In the genomic region with DNA sequence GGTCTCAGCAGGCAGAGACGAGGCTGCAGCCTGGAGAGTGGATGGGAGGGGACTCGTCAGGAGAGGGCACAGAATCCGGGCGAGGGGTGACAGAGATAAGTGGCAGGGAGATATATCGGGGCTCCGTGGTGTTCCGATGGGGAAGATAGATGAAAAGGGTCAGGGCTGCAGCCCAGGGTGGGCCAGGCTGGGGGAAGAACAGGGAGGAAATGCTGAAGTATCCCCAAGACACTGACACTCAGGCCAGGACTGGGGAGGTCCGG, we compare ENCODE assay signal across 12 cellular contexts. TPM values are rescaled to one million over a fixed set of nuclear protein-coding genes. Genes with fewer than 3 reads are reported as not detected.
DNase-seq lines count a peak whose midpoint lies in the region; ATAC-seq and TF ChIP-seq lines count a peak whose summit lies in the region.
"Had no signal": no experiment of that assay in that cellular context is flagged by ENCODE, and none has a peak within 500 bp of the region (broad histone marks: within the 10 kb centered on the region; RNA-seq: fewer than 3 reads in every experiment).

No MANE protein-coding gene starts in this region.

- no peak overlapping the region for H2AFZ ChIP-seq in mammary epithelial cell (ENCODE audit: low read depth, low read length)

- DNase-seq in heart left ventricle (no peak), left ventricle myocardium superior (no peak), mammary epithelial cell (no peak), uterus (no peak), NCI-H82 treated with DMSO at 0.1 percent for 48 hours (lab: John Stamatoyannopoulos, UW; ENCODE audit: unreplicated experiment) (no peak)
- no peak for DNase-seq in activated T-helper 2 cell treated with anti-CD3 and anti-CD28 coated beads, Interferon-gamma antibody, Interleukin-2, Interleukin-4, amounts not matched to agents 10 μg/mL and 5 μg/mL and 100 μg/mL, durations not matched to agents 14 hours and 24 hours and 36 hours (ENCODE audit: low spot score)
- no peak for DNase-seq in effector memory CD8-positive, alpha-beta T cell
- DNase-seq: dermis blood vessel endothelial cell, foreskin keratinocyte, SJCRH30 had no signal

- H3K9me3 ChIP-seq in heart left ventricle (no peaks in the 10 kb centered on the region), mammary epithelial cell (replicated peaks; ENCODE audit: insufficient read depth, low read length) (no peaks in the 10 kb centered on the region), muscle layer of duodenum (ENCODE audit: control insufficient read depth in 1 of 2, low read length in 2 of 2) (no peaks in the 10 kb centered on the region), uterus (no peaks in the 10 kb centered on the region)
- H3K9me3 ChIP-seq: neutrophil, SJCRH30 had no signal

- dilution Hi-C loops in mammary epithelial cell (cut with HindIII; ENCODE audit: low sequenced_read_pairs) = loop anchor here (5.0 kb wide), 1 partner anchor 35 kb away; no protein-coding TSS in a partner anchor

- 45 to 73% (median 46%) methylated on average over 8 of the region's 8 CpGs for WGBS in heart left ventricle, 4 donors
- 68% methylated on average over 7 of the region's 8 CpGs for WGBS in mammary epithelial cell (ENCODE audit: low coverage, missing lambda C conversion rate)

- peaks cover 4% of the 10 kb centered on the region for H3K4me1 Mint-ChIP-seq in activated T-helper 2 cell treated with anti-CD3 and anti-CD28 coated beads, Interferon-gamma antibody, Interleukin-2, Interleukin-4, amounts not matched to agents 10 μg/mL and 5 μg/mL and 100 μg/mL, durations not matched to agents 14 hours and 24 hours and 36 hours (ENCODE audit: low read depth)
- H3K4me1 Mint-ChIP-seq in effector memory CD8-positive, alpha-beta T cell (ENCODE audit: low read depth in 2 of 2) = no peaks in the 10 kb centered on the region

- no peak overlapping the region for H3K4me3 Mint-ChIP-seq in activated T-helper 2 cell treated with anti-CD3 and anti-CD28 coated beads, Interferon-gamma antibody, Interleukin-2, Interleukin-4, amounts not matched to agents 10 μg/mL and 5 μg/mL and 100 μg/mL, durations not matched to agents 14 hours and 24 hours and 36 hours (ENCODE audit: low read depth)
- no peak overlapping the region for H3K4me3 Mint-ChIP-seq in effector memory CD8-positive, alpha-beta T cell

- no peaks in the 10 kb centered on the region for H4K20me1 ChIP-seq in mammary epithelial cell (ENCODE audit: insufficient read depth, low read length)

- BruUV-seq in mammary epithelial cell (replicated peaks; lab: Mats Ljungman, UMichigan) = no TSS peak

- in situ Hi-C loops in mammary epithelial cell (cut with MboI; ENCODE audit: low sequenced_read_pairs in 2 of 2) = no loop called here

- intact Hi-C loops in heart left ventricle (cut with DNase I) (loop anchor here in 2 of 10 donors (10.0 kb wide), 2 partner anchors 53 to 483 kb away; a partner anchor contains a TSS), left ventricle myocardium superior (cut with micrococcal nuclease) (loop anchor here (10.0 kb wide), 1 partner anchor 53 kb away; a partner anchor contains a TSS), mammary epithelial cell (cut with micrococcal nuclease) (no loop called here), uterus (cut with DNase I; ENCODE audit: low total_unique reads) (loop anchor here (10.0 kb wide), 1 partner anchor 263 kb away; no protein-coding TSS in a partner anchor)
- intact Hi-C loops in activated T-helper 2 cell treated with anti-CD3 and anti-CD28 coated beads, Interferon-gamma antibody, Interleukin-2, Interleukin-4, amounts not matched to agents 10 μg/mL and 5 μg/mL and 100 μg/mL, durations not matched to agents 14 hours and 24 hours and 36 hours (cut with micrococcal nuclease) = no loop called here

- no peaks in the 10 kb centered on the region for H3K36me3 Mint-ChIP-seq in activated T-helper 2 cell treated with anti-CD3 and anti-CD28 coated beads, Interferon-gamma antibody, Interleukin-2, Interleukin-4, amounts not matched to agents 10 μg/mL and 5 μg/mL and 100 μg/mL, durations not matched to agents 14 hours and 24 hours and 36 hours (ENCODE audit: low read depth)
- peaks cover 3% of the 10 kb centered on the region for H3K36me3 Mint-ChIP-seq in effector memory CD8-positive, alpha-beta T cell (ENCODE audit: insufficient read depth)

- H3K79me2 ChIP-seq in mammary epithelial cell (ENCODE audit: insufficient read depth, low read length) = peaks cover 33% of the 10 kb centered on the region

- no peaks in the 10 kb centered on the region for H3K27me3 ChIP-seq in heart left ventricle
- H3K27me3 ChIP-seq in mammary epithelial cell (ENCODE audit: insufficient read depth, low read length) = no peaks in the 10 kb centered on the region
- H3K27me3 ChIP-seq in muscle layer of duodenum (ENCODE audit: low read depth, low read length) = no peaks in the 10 kb centered on the region
- no peaks in the 10 kb centered on the region for H3K27me3 ChIP-seq in uterus
- H3K27me3 ChIP-seq: foreskin keratinocyte, neutrophil, SJCRH30 had no signal

- TF ChIP-seq POLR2A in heart left ventricle (IDR thresholded peaks at IDR 0.05) (no peak), uterus (IDR thresholded peaks at IDR 0.05) (no peak)

- no peaks in the 10 kb centered on the region for H3K9me3 Mint-ChIP-seq in activated T-helper 2 cell treated with anti-CD3 and anti-CD28 coated beads, Interferon-gamma antibody, Interleukin-2, Interleukin-4, amounts not matched to agents 10 μg/mL and 5 μg/mL and 100 μg/mL, durations not matched to agents 14 hours and 24 hours and 36 hours
- no peaks in the 10 kb centered on the region for H3K9me3 Mint-ChIP-seq in effector memory CD8-positive, alpha-beta T cell

- H3K9ac ChIP-seq in mammary epithelial cell (ENCODE audit: insufficient read depth, low read length) = no peak overlapping the region

- no peaks in the 10 kb centered on the region for H3K27me3 Mint-ChIP-seq in activated T-helper 2 cell treated with anti-CD3 and anti-CD28 coated beads, Interferon-gamma antibody, Interleukin-2, Interleukin-4, amounts not matched to agents 10 μg/mL and 5 μg/mL and 100 μg/mL, durations not matched to agents 14 hours and 24 hours and 36 hours (ENCODE audit: low read depth)
- peaks cover 0 to 1% of the 10 kb centered on the region in 2 donors for H3K27me3 Mint-ChIP-seq in effector memory CD8-positive, alpha-beta T cell

- no peak for ATAC-seq in heart left ventricle
- ATAC-seq in left ventricle myocardium superior = no peak
- ATAC-seq in effector memory CD8-positive, alpha-beta T cell (replicated peaks) = no peak
- ATAC-seq: foreskin keratinocyte had no signal

- H3K27ac Mint-ChIP-seq in activated T-helper 2 cell treated with anti-CD3 and anti-CD28 coated beads, Interferon-gamma antibody, Interleukin-2, Interleukin-4, amounts not matched to agents 10 μg/mL and 5 μg/mL and 100 μg/mL, durations not matched to agents 14 hours and 24 hours and 36 hours = no peak overlapping the region
- H3K27ac Mint-ChIP-seq in effector memory CD8-positive, alpha-beta T cell = no peak overlapping the region

- peak overlapping the region in 10 of 12 donors; percentile 16 to 63 (median 49) for H3K4me3 ChIP-seq in heart left ventricle
- H3K4me3 ChIP-seq in mammary epithelial cell (replicated peaks in 1 of 3; ENCODE audit: insufficient read depth in 1 of 3, low read depth in 2 of 3, low read length in 3 of 3) = peak overlapping the region in 1 of 3 experiments; percentile 5
- peak overlapping the region; percentile 30 to 42 for H3K4me3 ChIP-seq in muscle layer of duodenum (ENCODE audit: low read depth in 1 of 2, low read length in 2 of 2)
- no peak overlapping the region for H3K4me3 ChIP-seq in uterus
- H3K4me3 ChIP-seq: SJCRH30 had no signal

- TF ChIP-seq CTCF in heart left ventricle (IDR thresholded peaks at IDR 0.05) (no peak), mammary epithelial cell (conservative IDR thresholded peaks at IDR 0.05 in 1 of 2, IDR thresholded peaks at IDR 0.05 in 1 of 2; ENCODE audit: extremely low read depth in 1 of 2, insufficient read depth in 1 of 2, low read depth in 1 of 2, low read length in 2 of 2) (no peak), uterus (IDR thresholded peaks at IDR 0.05) (no peak)

- H3K4me2 ChIP-seq in mammary epithelial cell (ENCODE audit: insufficient read depth, low read depth, low read length) = peak overlapping the region; percentile 72

- peak overlapping the region in 10 of 12 donors; percentile 61 to 86 (median 80) for H3K27ac ChIP-seq in heart left ventricle
- H3K27ac ChIP-seq in mammary epithelial cell (ENCODE audit: insufficient read depth, low read depth, low read length) = no peak overlapping the region
- no peak overlapping the region for H3K27ac ChIP-seq in muscle layer of duodenum (ENCODE audit: low read length)
- H3K27ac ChIP-seq in uterus = peak overlapping the region; percentile 66 to 84
- H3K27ac ChIP-seq: foreskin keratinocyte, neutrophil, SJCRH30 had no signal

- peaks cover 0 to 27% (median 2%) of the 10 kb centered on the region in 9 donors for H3K36me3 ChIP-seq in heart left ventricle
- no peaks in the 10 kb centered on the region for H3K36me3 ChIP-seq in mammary epithelial cell (ENCODE audit: insufficient read depth, low read length)
- no peaks in the 10 kb centered on the region for H3K36me3 ChIP-seq in muscle layer of duodenum (ENCODE audit: control insufficient read depth in 1 of 2, insufficient read depth in 2 of 2, low read length in 2 of 2)
- no peaks in the 10 kb centered on the region for H3K36me3 ChIP-seq in uterus
- H3K36me3 ChIP-seq: neutrophil, SJCRH30 had no signal

- CTCF ChIA-PET in mammary epithelial cell (lab: Charles Lee; ENCODE audit: low non-redundant PET) = no interaction called here

- H3K4me1 ChIP-seq in heart left ventricle (peaks cover 2 to 78% (median 53%) of the 10 kb centered on the region in 12 donors), mammary epithelial cell (ENCODE audit: insufficient read depth, low read length) (peaks cover 66% of the 10 kb centered on the region), muscle layer of duodenum (ENCODE audit: control insufficient read depth in 1 of 2, insufficient read depth in 2 of 2, low read length in 2 of 2) (peaks cover 9 to 58% of the 10 kb centered on the region in 2 donors), uterus (peaks cover 16 to 30% of the 10 kb centered on the region in 2 donors)

RNA-seq across cellular contexts. Expression of a gene that starts 2.1 kb away (rescaled TPM):
- total RNA-seq in heart left ventricle (1,000 to 10,000 TPM in 1 of 9 donors, 100 to 1,000 TPM in 8; 250 to 1,343 (median 688) TPM), left ventricle myocardium superior (822 TPM), mammary epithelial cell (100 to 1,000 TPM; 173 to 221 TPM), uterus (100 to 1,000 TPM in 3 of 4 donors, 10 to 100 TPM in 1; 88.2 to 396 (median 244) TPM)
- polyA plus RNA-seq in heart left ventricle (100 to 1,000 TPM; 178 to 363 TPM), mammary epithelial cell (109 TPM)
- polyA minus RNA-seq in mammary epithelial cell = 167 TPM
- total RNA-seq in activated T-helper 2 cell treated with anti-CD3 and anti-CD28 coated beads, Interferon-gamma antibody, Interleukin-2, Interleukin-4, amounts not matched to agents 10 μg/mL and 5 μg/mL and 100 μg/mL, durations not matched to agents 14 hours and 24 hours and 36 hours = 57.5 and 59.3 TPM in 2 replicates

RNA-seq across cellular contexts. Expression of a gene that starts 32.0 kb away (rescaled TPM):
- total RNA-seq in heart left ventricle = 10 to 100 TPM; 20.4 to 43.7 (median 24.1) TPM
- 10 to 100 TPM in 1 of 2 donors, 1 to 10 TPM in 1; 5.1 to 46.2 TPM for polyA plus RNA-seq in heart left ventricle
- 28.2 TPM for total RNA-seq in left ventricle myocardium superior
- total RNA-seq in mammary epithelial cell = 10 to 100 TPM; 54.5 to 86.5 TPM
- polyA plus RNA-seq in mammary epithelial cell = 61.6 TPM
- 59.7 TPM for polyA minus RNA-seq in mammary epithelial cell
- total RNA-seq in uterus = 10 to 100 TPM in 3 of 4 donors, 1 to 10 TPM in 1; 9.2 to 40.6 (median 21.5) TPM
- 55.8 and 71.8 TPM in 2 replicates for total RNA-seq in activated T-helper 2 cell treated with anti-CD3 and anti-CD28 coated beads, Interferon-gamma antibody, Interleukin-2, Interleukin-4, amounts not matched to agents 10 μg/mL and 5 μg/mL and 100 μg/mL, durations not matched to agents 14 hours and 24 hours and 36 hours

RNA-seq across cellular contexts. Expression of a gene that starts 46.4 kb away (rescaled TPM):
- total RNA-seq in heart left ventricle (100 to 1,000 TPM in 4 of 9 donors, 10 to 100 TPM in 5; 37.0 to 406 (median 66.2) TPM), left ventricle myocardium superior (247 TPM), mammary epithelial cell (10 to 100 TPM; 13.2 to 22.0 TPM), uterus (10 to 100 TPM in 3 of 4 donors, 1 to 10 TPM in 1; 2.9 to 80.8 (median 39.6) TPM)
- polyA plus RNA-seq in heart left ventricle (100 to 1,000 TPM in 1 of 2 donors, 10 to 100 TPM in 1; 85.5 to 189 TPM), mammary epithelial cell (10.4 TPM)
- 10.4 TPM for polyA minus RNA-seq in mammary epithelial cell
- total RNA-seq in activated T-helper 2 cell treated with anti-CD3 and anti-CD28 coated beads, Interferon-gamma antibody, Interleukin-2, Interleukin-4, amounts not matched to agents 10 μg/mL and 5 μg/mL and 100 μg/mL, durations not matched to agents 14 hours and 24 hours and 36 hours = not detected in 2 replicates

RNA-seq across cellular contexts. Expression of a gene that starts 52.4 kb away (rescaled TPM):
- total RNA-seq in heart left ventricle (100 to 1,000 TPM in 4 of 9 donors, 10 to 100 TPM in 5; 65.6 to 201 (median 98.3) TPM), left ventricle myocardium superior (132 TPM), mammary epithelial cell (10 to 100 TPM; 20.7 to 31.2 TPM), uterus (100 to 1,000 TPM; 119 to 399 (median 127) TPM)
- polyA plus RNA-seq in heart left ventricle (10 to 100 TPM; 25.1 to 54.4 TPM), mammary epithelial cell (11.5 TPM)
- 19.6 TPM for polyA minus RNA-seq in mammary epithelial cell
- 0.71 and 0.84 TPM in 2 replicates for total RNA-seq in activated T-helper 2 cell treated with anti-CD3 and anti-CD28 coated beads, Interferon-gamma antibody, Interleukin-2, Interleukin-4, amounts not matched to agents 10 μg/mL and 5 μg/mL and 100 μg/mL, durations not matched to agents 14 hours and 24 hours and 36 hours

Comparison
In these comparisons a context has a peak if more than half of its experiments do, and no peak if none do; other contexts are left out.
1. H3K27ac ChIP-seq: peak in heart left ventricle (10 of 12) and uterus (2 of 2); none in mammary epithelial cell (single experiment) and muscle layer of duodenum (single experiment).
2. H3K4me3 ChIP-seq: peak in heart left ventricle (10 of 12) and muscle layer of duodenum (2 of 2); none in uterus (0 of 2).
3. intact Hi-C loops: an anchor here in left ventricle myocardium superior (10.0 kb wide) and uterus (10.0 kb wide); none called in mammary epithelial cell and activated T-helper 2 cell treated with anti-CD3 and anti-CD28 coated beads, Interferon-gamma antibody, Interleukin-2, Interleukin-4, amounts not matched to agents 10 μg/mL and 5 μg/mL and 100 μg/mL, durations not matched to agents 14 hours and 24 hours and 36 hours.